Comparison of ENCODE assay signal across 8 cellular contexts in the genomic region with DNA sequence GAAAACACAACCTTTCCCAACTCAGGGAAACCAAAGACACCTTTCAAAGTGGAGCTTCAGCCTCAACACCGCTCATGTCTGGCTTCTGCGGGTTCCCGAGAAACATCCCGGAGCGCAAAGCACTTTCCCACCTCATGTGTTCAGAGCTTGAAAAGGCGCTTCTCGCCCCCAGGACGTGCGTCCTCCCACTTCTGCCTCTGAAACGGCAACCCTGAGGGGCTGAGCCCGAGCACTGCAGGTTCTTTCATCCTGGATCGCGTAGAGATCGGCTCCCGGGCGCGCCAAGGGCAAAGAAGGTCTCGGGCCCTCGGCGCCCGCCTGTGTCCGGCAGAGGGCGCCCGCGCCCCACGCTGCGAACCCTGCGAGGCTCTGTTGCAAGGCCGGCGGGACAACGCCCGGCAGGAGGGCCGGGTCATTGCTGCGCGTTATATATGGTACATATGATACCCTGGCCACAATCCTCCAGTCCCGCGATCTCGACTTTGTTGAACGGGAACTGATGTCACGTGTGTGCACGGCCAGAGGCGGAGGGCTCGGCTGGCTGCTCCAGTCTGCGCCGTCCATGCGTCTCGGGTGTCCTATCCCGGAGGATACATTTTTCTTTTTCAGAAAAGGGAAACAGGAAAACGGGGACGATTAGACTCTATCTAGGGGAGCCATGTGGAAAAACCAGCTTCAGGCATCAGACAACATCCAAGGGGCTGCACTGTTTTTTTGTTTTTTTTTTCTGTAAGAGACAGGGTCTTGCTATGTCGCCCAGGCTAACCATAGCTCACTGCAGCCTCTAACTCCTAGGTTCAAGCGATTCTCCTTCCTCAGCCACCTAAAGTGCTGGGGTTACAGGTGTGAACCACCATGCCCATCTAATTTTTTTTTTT. TPM values are rescaled to one million over a fixed set of nuclear protein-coding genes. Genes with fewer than 3 reads are reported as not detected.
DNase-seq lines count a peak whose midpoint lies in the region; ATAC-seq and TF ChIP-seq lines count a peak whose summit lies in the region.

No MANE protein-coding gene starts in this region.

- H3F3A ChIP-seq in PC-3 (ENCODE audit: low read length, unreplicated experiment) = no peaks in the 10 kb centered on the region

- H3K4me2 ChIP-seq in PC-3 (ENCODE audit: low read length) (peak overlapping the region; percentile 98), fibroblast of lung (ENCODE audit: extremely low read depth, insufficient read depth, low read length) (peak overlapping the region; percentile 91)

- peak overlapping the region; percentile 17 to 81 (median 50) for H3K4me3 Mint-ChIP-seq in CD4-positive, alpha-beta memory T cell
- H3K4me3 Mint-ChIP-seq in activated T-cell treated with anti-CD3 and anti-CD28 coated beads, Interleukin-2, amount 50 U/mL, for 72 hours = peak overlapping the region; percentile 77
- H3K4me3 Mint-ChIP-seq in naive thymus-derived CD8-positive, alpha-beta T cell = peak overlapping the region; percentile 61 to 76 (median 68)

- H3K9ac ChIP-seq in PC-3 (ENCODE audit: low read length) (peak overlapping the region; percentile 83), fibroblast of lung (ENCODE audit: insufficient read depth, low read length) (peak overlapping the region; percentile 53)

- TF ChIP-seq CTCF in PC-3 (conservative IDR thresholded peaks at IDR 0.05; ENCODE audit: low read depth, low read length) (peak; percentile 91), fibroblast of lung (conservative IDR thresholded peaks at IDR 0.05 in 1 of 2, IDR thresholded peaks at IDR 0.05 in 1 of 2; ENCODE audit: low read depth in 1 of 2, low read length in 2 of 2) (peak; percentile 89 to 99)

- H3K27me3 Mint-ChIP-seq in CD4-positive, alpha-beta memory T cell = peaks cover 1 to 3% of the 10 kb centered on the region in 2 donors
- H3K27me3 Mint-ChIP-seq in activated T-cell treated with anti-CD3 and anti-CD28 coated beads, Interleukin-2, amount 50 U/mL, for 72 hours (ENCODE audit: low read depth) = peaks cover 13% of the 10 kb centered on the region
- peaks cover 0 to 19% (median 6%) of the 10 kb centered on the region in 5 donors for H3K27me3 Mint-ChIP-seq in naive thymus-derived CD8-positive, alpha-beta T cell

- peaks cover 0 to 2% (median 0%) of the 10 kb centered on the region in 4 donors for H3K4me1 Mint-ChIP-seq in CD4-positive, alpha-beta memory T cell
- peaks cover 15% of the 10 kb centered on the region for H3K4me1 Mint-ChIP-seq in activated T-cell treated with anti-CD3 and anti-CD28 coated beads, Interleukin-2, amount 50 U/mL, for 72 hours (ENCODE audit: low read depth)
- H3K4me1 Mint-ChIP-seq in naive thymus-derived CD8-positive, alpha-beta T cell = peaks cover 0 to 8% (median 4%) of the 10 kb centered on the region in 4 donors

- no peak overlapping the region for H3K27ac ChIP-seq in CD4-positive, alpha-beta memory T cell (ENCODE audit: low read depth, low read length)
- H3K27ac ChIP-seq in PC-3 (ENCODE audit: low read length) (peak overlapping the region; percentile 50), fibroblast of lung (ENCODE audit: insufficient read depth, low read length) (peak overlapping the region; percentile 26)

- H3K4me1 ChIP-seq in CD4-positive, alpha-beta memory T cell (ENCODE audit: insufficient read depth, low read length) = peaks cover 11% of the 10 kb centered on the region
- H3K4me1 ChIP-seq in PC-3 (ENCODE audit: insufficient read depth, low read length) = peaks cover 13% of the 10 kb centered on the region
- no peaks in the 10 kb centered on the region for H3K4me1 ChIP-seq in fibroblast of lung (ENCODE audit: control insufficient read depth, extremely low read depth, insufficient read depth, low read length)

- no TSS peak for BruUV-seq in PC-3 (replicated peaks; lab: Mats Ljungman, UMichigan)

- CTCF ChIA-PET in CD4-positive, alpha-beta memory T cell (lab: Charles Lee; ENCODE audit: partially characterized antibody) = interaction anchor here (0.7 to 6.7 kb wide), 26 partner anchors 8 to 1303 kb away, joined by 3 to 102 read pairs (median 4); a partner anchor contains a TSS
- CTCF ChIA-PET in PC-3 (lab: Charles Lee) = interaction anchor here (0.6 to 0.8 kb wide), 3 partner anchors 19 to 93 kb away, joined by 3 to 4 read pairs (median 3); a partner anchor contains a TSS

- H3K79me2 ChIP-seq in PC-3 (ENCODE audit: low read length) (no peaks in the 10 kb centered on the region), fibroblast of lung (ENCODE audit: control insufficient read depth, insufficient read depth, low read length) (no peaks in the 10 kb centered on the region)

- H4K20me1 ChIP-seq in PC-3 (ENCODE audit: low read length) = no peaks in the 10 kb centered on the region
- H4K20me1 ChIP-seq in fibroblast of lung (ENCODE audit: control insufficient read depth, extremely low read depth, insufficient read depth, low read length) = no peaks in the 10 kb centered on the region

- ATAC-seq in GM19455 (IDR thresholded peaks at IDR 0.05; ENCODE audit: unreplicated experiment) = peak; percentile 83
- peak; percentile 98 for ATAC-seq in PC-3
- peak; percentile 98 to 99 for ATAC-seq in activated T-cell treated with anti-CD3 and anti-CD28 coated beads, Interleukin-2, amount 50 U/mL, for 72 hours (replicated peaks in 1 of 2)
- ATAC-seq in naive thymus-derived CD8-positive, alpha-beta T cell = peak; percentile 96 to 99

- peak overlapping the region; percentile 94 for H2AFZ ChIP-seq in PC-3 (ENCODE audit: low read length)
- peak overlapping the region; percentile 96 for H2AFZ ChIP-seq in fibroblast of lung (ENCODE audit: low read length)

- POLR2A ChIA-PET in CD4-positive, alpha-beta memory T cell (lab: Charles Lee; ENCODE audit: partially characterized antibody) = no interaction called here
- POLR2A ChIA-PET in PC-3 (lab: Charles Lee; ENCODE audit: unreplicated experiment) = interaction anchor here (0.6 to 0.7 kb wide), 2 partner anchors 28 to 44 kb away, joined by 4 to 5 read pairs; no protein-coding TSS in a partner anchor
- POLR2A ChIA-PET in naive thymus-derived CD8-positive, alpha-beta T cell (lab: Charles Lee) = interaction anchor here (0.9 kb wide), 1 partner anchor 14 kb away, joined by 3 read pairs; no protein-coding TSS in a partner anchor

- no peaks in the 10 kb centered on the region for H3K9me3 ChIP-seq in CD4-positive, alpha-beta memory T cell (ENCODE audit: control insufficient read depth in 1 of 2, low read length in 2 of 2)
- no peaks in the 10 kb centered on the region for H3K9me3 ChIP-seq in PC-3 (ENCODE audit: low read length)
- no peaks in the 10 kb centered on the region for H3K9me3 ChIP-seq in fibroblast of lung (ENCODE audit: control insufficient read depth, insufficient read depth, low read depth, low read length)

- no peaks in the 10 kb centered on the region for H3K9me2 ChIP-seq in PC-3 (replicated peaks; ENCODE audit: low read length)

- H3K36me3 Mint-ChIP-seq in CD4-positive, alpha-beta memory T cell = peaks cover 4% of the 10 kb centered on the region in 2 donors
- H3K36me3 Mint-ChIP-seq in activated T-cell treated with anti-CD3 and anti-CD28 coated beads, Interleukin-2, amount 50 U/mL, for 72 hours (ENCODE audit: insufficient read depth in 2 of 2) = peaks cover 2 to 5% of the 10 kb centered on the region in 2 donors
- peaks cover 0 to 7% (median 5%) of the 10 kb centered on the region in 3 donors for H3K36me3 Mint-ChIP-seq in naive thymus-derived CD8-positive, alpha-beta T cell

- H3K36me3 ChIP-seq in CD4-positive, alpha-beta memory T cell (ENCODE audit: insufficient read depth, low read length) = no peaks in the 10 kb centered on the region
- H3K36me3 ChIP-seq in PC-3 (ENCODE audit: low read depth, low read length) = no peaks in the 10 kb centered on the region
- no peaks in the 10 kb centered on the region for H3K36me3 ChIP-seq in fibroblast of lung (ENCODE audit: control insufficient read depth, insufficient read depth, low read length)

- intact Hi-C loops in CD4-positive, alpha-beta memory T cell (cut with micrococcal nuclease) = loop anchor here (1.0 to 5.0 kb wide), 2 partner anchors 416 to 801 kb away; no protein-coding TSS in a partner anchor
- intact Hi-C loops in PC-3 (cut with micrococcal nuclease) = loop anchor here (1.0 to 10.0 kb wide), 4 partner anchors 81 to 418 kb away; no protein-coding TSS in a partner anchor

- H3K27me3 ChIP-seq in CD4-positive, alpha-beta memory T cell (ENCODE audit: insufficient read depth, low read length) = no peaks in the 10 kb centered on the region
- no peaks in the 10 kb centered on the region for H3K27me3 ChIP-seq in PC-3 (ENCODE audit: low read length)
- no peaks in the 10 kb centered on the region for H3K27me3 ChIP-seq in fibroblast of lung (ENCODE audit: control insufficient read depth, insufficient read depth, low read length)

- peaks cover 0 to 1% (median 0%) of the 10 kb centered on the region in 8 donors for H3K9me3 Mint-ChIP-seq in CD4-positive, alpha-beta memory T cell
- H3K9me3 Mint-ChIP-seq in activated T-cell treated with anti-CD3 and anti-CD28 coated beads, Interleukin-2, amount 50 U/mL, for 72 hours = peaks cover 3 to 6% of the 10 kb centered on the region in 2 donors
- H3K9me3 Mint-ChIP-seq in naive thymus-derived CD8-positive, alpha-beta T cell = peaks cover 0 to 2% (median 0%) of the 10 kb centered on the region in 9 donors

- H3K4me3 ChIP-seq in CD4-positive, alpha-beta memory T cell (ENCODE audit: low read length in 2 of 2) = peak overlapping the region in 1 of 2 donors; percentile 17
- H3K4me3 ChIP-seq in PC-3 (ENCODE audit: low read length) (peak overlapping the region; percentile 73), fibroblast of lung (replicated peaks in 1 of 4; ENCODE audit: control extremely low read depth in 1 of 4, insufficient read depth in 1 of 4, low read depth in 3 of 4, low read length in 4 of 4) (peak overlapping the region; percentile 39 to 78 (median 50))

- DNase-seq in CD4-positive, alpha-beta memory T cell = peak; percentile 54 to 78 (median 67)
- DNase-seq in HuH-7.5 (ENCODE audit: low spot score) = peak; percentile 60
- peak; percentile 93 for DNase-seq in PC-3
- peak; percentile 78 to 89 for DNase-seq in activated T-cell treated with anti-CD3 and anti-CD28 coated beads, Interleukin-2, amount 50 U/mL, for 72 hours
- peak; percentile 71 to 97 for DNase-seq in fibroblast of lung (ENCODE audit: low read depth in 2 of 2)
- peak; percentile 53 to 81 (median 72) for DNase-seq in naive thymus-derived CD8-positive, alpha-beta T cell
- peak; percentile 62 to 66 for DNase-seq in stimulated activated CD8-positive, alpha-beta memory T cell treated with anti-CD3 and anti-CD28 coated beads, Interleukin-7, amount 100 ng/mL, for 48 hours (ENCODE audit: extremely low read depth in 1 of 2, low read depth in 1 of 2)

- no peak overlapping the region for H3K27ac Mint-ChIP-seq in CD4-positive, alpha-beta memory T cell
- no peak overlapping the region for H3K27ac Mint-ChIP-seq in activated T-cell treated with anti-CD3 and anti-CD28 coated beads, Interleukin-2, amount 50 U/mL, for 72 hours
- H3K27ac Mint-ChIP-seq in naive thymus-derived CD8-positive, alpha-beta T cell = peak overlapping the region in 4 of 10 donors; percentile 29 to 79 (median 50)

RNA-seq across cellular contexts. Expression of a gene that starts 19.1 kb away (rescaled TPM):
- 10 to 100 TPM; 16.2 to 19.2 TPM for total RNA-seq in CD4-positive, alpha-beta memory T cell
- polyA plus RNA-seq in CD4-positive, alpha-beta memory T cell = 10 to 100 TPM; 12.8 to 17.8 TPM
- total RNA-seq in PC-3 (2014; rRNA removed) (12.2 and 25.0 TPM in 2 replicates), fibroblast of lung (19.8 and 20.5 TPM in 2 replicates)
- total RNA-seq in activated T-cell treated with anti-CD3 and anti-CD28 coated beads, Interleukin-2, amount 50 U/mL, for 72 hours = 10 to 100 TPM; 16.5 to 16.6 TPM
- polyA plus RNA-seq in fibroblast of lung = 12.4 and 14.0 TPM in 2 replicates
- 13.6 and 14.7 TPM in 2 replicates for polyA plus RNA-seq in fibroblast of lung (2012)
- 3.7 and 4.0 TPM in 2 replicates for polyA minus RNA-seq in fibroblast of lung (ENCODE audit: low replicate concordance)
- total RNA-seq in naive thymus-derived CD8-positive, alpha-beta T cell = 10 to 100 TPM; 18.7 to 22.7 TPM
- 10 to 100 TPM; 12.6 to 14.0 (median 13.9) TPM for polyA plus RNA-seq in naive thymus-derived CD8-positive, alpha-beta T cell

RNA-seq across cellular contexts. Expression of a gene that starts 27.2 kb away (rescaled TPM):
- 1 to 10 TPM; 1.4 to 2.2 TPM for total RNA-seq in CD4-positive, alpha-beta memory T cell
- under 1 TPM; 0.34 to 0.47 TPM for polyA plus RNA-seq in CD4-positive, alpha-beta memory T cell
- total RNA-seq in PC-3 (2014; rRNA removed) (21.6 and 31.5 TPM in 2 replicates), fibroblast of lung (41.3 and 42.1 TPM in 2 replicates)
- 1 to 10 TPM; 6.7 to 9.3 TPM for total RNA-seq in activated T-cell treated with anti-CD3 and anti-CD28 coated beads, Interleukin-2, amount 50 U/mL, for 72 hours
- polyA plus RNA-seq in fibroblast of lung = 19.8 and 23.1 TPM in 2 replicates
- 14.1 and 19.1 TPM in 2 replicates for polyA plus RNA-seq in fibroblast of lung (2012)
- polyA minus RNA-seq in fibroblast of lung (ENCODE audit: low replicate concordance) = 12.9 and 15.8 TPM in 2 replicates
- total RNA-seq in naive thymus-derived CD8-positive, alpha-beta T cell = under 1 TPM; 0.13 to 0.14 TPM
- polyA plus RNA-seq in naive thymus-derived CD8-positive, alpha-beta T cell = under 1 TPM in 2 of 3 donors, not detected in 1; 0.20 to 0.23 TPM
